8 cellular contexts compared by ENCODE assay signal in the genomic region with DNA sequence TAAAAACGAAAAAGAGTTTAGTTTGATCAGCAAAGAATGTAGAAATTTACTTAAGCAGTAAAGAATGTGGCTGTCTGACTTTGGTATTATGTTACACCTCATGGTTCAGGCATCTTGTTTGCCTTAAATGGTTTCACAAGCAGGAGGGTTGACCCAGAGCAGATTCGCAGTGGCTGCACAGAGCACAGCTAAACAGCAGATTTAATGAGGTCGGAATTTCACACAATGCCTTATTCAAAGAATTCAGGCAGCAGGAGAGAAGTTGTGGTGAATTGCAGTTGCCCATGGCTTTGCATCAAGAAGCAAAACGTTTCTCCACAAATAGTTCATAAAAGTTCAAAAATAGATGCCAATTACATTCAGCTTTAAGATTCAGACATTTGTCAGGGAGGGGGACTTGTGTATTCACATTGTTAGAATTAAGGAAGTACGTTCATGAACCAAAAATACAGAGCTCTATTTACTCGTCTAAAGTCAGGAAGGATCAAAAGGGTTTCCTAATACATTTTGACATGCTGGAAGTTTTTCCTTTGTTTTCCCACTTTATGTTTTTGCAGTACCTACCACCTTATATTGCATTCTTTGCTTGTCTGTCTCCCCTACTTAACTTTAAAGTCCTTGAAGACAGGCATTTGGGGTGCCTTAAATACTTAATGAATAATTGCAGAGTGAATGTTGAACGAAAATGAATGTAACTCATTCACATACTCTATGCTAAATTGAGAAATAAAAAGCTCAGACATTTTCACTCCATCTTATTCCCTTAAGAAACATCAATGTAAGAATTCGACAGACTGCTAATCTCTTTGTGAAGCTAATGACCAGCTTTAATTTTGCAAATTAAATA.
DNase-seq lines count a peak whose midpoint lies in the region; ATAC-seq and TF ChIP-seq lines count a peak whose summit lies in the region.

No MANE protein-coding gene starts in this region.

- peaks cover 32% of the 10 kb centered on the region for H3K9me3 Mint-ChIP-seq in neural progenitor cell

- H3K4me3 ChIP-seq in NT2/D1 (ENCODE audit: insufficient read length, low read depth), result no peak overlapping the region
- peak overlapping the region in 1 of 4 experiments; percentile 21 for H3K4me3 ChIP-seq in fibroblast of lung (replicated peaks in 1 of 4; ENCODE audit: control extremely low read depth in 1 of 4, insufficient read depth in 1 of 4, low read depth in 3 of 4, low read length in 4 of 4)
- H3K4me3 ChIP-seq in neural progenitor cell, result peak overlapping the region; percentile 6

- H3K27me3 Mint-ChIP-seq in neural progenitor cell (ENCODE audit: insufficient read depth, low read depth), result no peaks in the 10 kb centered on the region

- TF ChIP-seq CTCF in fibroblast of lung (conservative IDR thresholded peaks at IDR 0.05 in 1 of 2, IDR thresholded peaks at IDR 0.05 in 1 of 2; ENCODE audit: low read depth in 1 of 2, low read length in 2 of 2) (no peak), neural progenitor cell (IDR thresholded peaks at IDR 0.05) (no peak)

- H3K4me3 Mint-ChIP-seq in neural progenitor cell, result peak overlapping the region; percentile 75

- H3K4me2 ChIP-seq in fibroblast of lung (ENCODE audit: extremely low read depth, insufficient read depth, low read length) (peak overlapping the region; percentile 83), neural progenitor cell (peak overlapping the region; percentile 40)

- no peak overlapping the region for H3K9ac ChIP-seq in NT2/D1 (ENCODE audit: insufficient read length, low read depth)
- H3K9ac ChIP-seq in fibroblast of lung (ENCODE audit: insufficient read depth, low read length), result no peak overlapping the region
- H3K9ac ChIP-seq in neural progenitor cell, result no peak overlapping the region

- H3K27ac Mint-ChIP-seq in neural progenitor cell, result peak overlapping the region; percentile 100

- peaks cover 6% of the 10 kb centered on the region; the same call in 1 of the 2 replicates for H3K9me3 ChIP-seq in NT2/D1 (ENCODE audit: insufficient read depth, low read length)
- no peaks in the 10 kb centered on the region for H3K9me3 ChIP-seq in fibroblast of lung (ENCODE audit: control insufficient read depth, insufficient read depth, low read depth, low read length)
- no peaks in the 10 kb centered on the region for H3K9me3 ChIP-seq in neural progenitor cell (ENCODE audit: low read depth)

- DNase-seq in COLO829 (ENCODE audit: low spot score), result peak; percentile 28
- DNase-seq in NT2/D1 (ENCODE audit: low read depth, low spot score), result peak; percentile 33
- DNase-seq in fibroblast of lung (ENCODE audit: low read depth in 2 of 2), result peak; percentile 98 to 100
- DNase-seq in neural progenitor cell (ENCODE audit: low spot score), result peak; percentile 77
- no peak for DNase-seq in occipital lobe (lab: John Stamatoyannopoulos, UW)
- DNase-seq in NK-92 (lab: John Stamatoyannopoulos, UW; ENCODE audit: unreplicated experiment), result no peak

- H2AFZ ChIP-seq in fibroblast of lung (ENCODE audit: low read length) (no peak overlapping the region), neural progenitor cell (replicated peaks) (no peak overlapping the region)

- H4K20me1 ChIP-seq in fibroblast of lung (ENCODE audit: control insufficient read depth, extremely low read depth, insufficient read depth, low read length), result no peaks in the 10 kb centered on the region
- H4K20me1 ChIP-seq in neural progenitor cell (ENCODE audit: low read depth), result no peaks in the 10 kb centered on the region

- H3K4me1 Mint-ChIP-seq in neural progenitor cell, result peaks cover 39% of the 10 kb centered on the region

- H3K4me1 ChIP-seq in NT2/D1 (ENCODE audit: insufficient read depth, insufficient read length) (no peaks in the 10 kb centered on the region), fibroblast of lung (ENCODE audit: control insufficient read depth, extremely low read depth, insufficient read depth, low read length) (peaks cover 19% of the 10 kb centered on the region), neural progenitor cell (peaks cover 30% of the 10 kb centered on the region)

- no peaks in the 10 kb centered on the region for H3K36me3 ChIP-seq in NT2/D1 (ENCODE audit: insufficient read depth, insufficient read length, low read length)
- H3K36me3 ChIP-seq in fibroblast of lung (ENCODE audit: control insufficient read depth, insufficient read depth, low read length), result no peaks in the 10 kb centered on the region
- H3K36me3 ChIP-seq in neural progenitor cell, result no peaks in the 10 kb centered on the region

- H3F3A ChIP-seq in neural progenitor cell (ENCODE audit: low read depth), result peaks cover 3% of the 10 kb centered on the region

- H3K36me3 Mint-ChIP-seq in neural progenitor cell, result peaks cover 17% of the 10 kb centered on the region

- H3K27ac ChIP-seq in fibroblast of lung (ENCODE audit: insufficient read depth, low read length) (peak overlapping the region; percentile 71), neural progenitor cell (peak overlapping the region; percentile 76)

- ATAC-seq in HG02588 (IDR thresholded peaks at IDR 0.05; ENCODE audit: unreplicated experiment), result no peak
- no peak for ATAC-seq in HG02840 (IDR thresholded peaks at IDR 0.05; ENCODE audit: low FRiP score, unreplicated experiment)

- H3K79me2 ChIP-seq in fibroblast of lung (ENCODE audit: control insufficient read depth, insufficient read depth, low read length) (no peaks in the 10 kb centered on the region), neural progenitor cell (ENCODE audit: low read depth) (no peaks in the 10 kb centered on the region)

- H3K27me3 ChIP-seq in NT2/D1 (ENCODE audit: insufficient read depth, insufficient read length) (no peaks in the 10 kb centered on the region), fibroblast of lung (ENCODE audit: control insufficient read depth, insufficient read depth, low read length) (no peaks in the 10 kb centered on the region), neural progenitor cell (no peaks in the 10 kb centered on the region)

Comparison
In these comparisons a context has a peak if more than half of its experiments do, and no peak if none do; other contexts are left out.
1. DNase-seq: peak in COLO829 (single experiment), NT2/D1 (single experiment), fibroblast of lung (2 of 2) and neural progenitor cell (single experiment); none in occipital lobe (single experiment) and NK-92 (single experiment).